Comparison of ENCODE assay signal across 1 cellular context in genomic region chr14:75906680-75907280, GRCh38.
TF ChIP-seq lines count a peak whose summit lies in the region.

No MANE protein-coding gene starts in this region.

TF ChIP-seq in Ishikawa, 13 proteins besides CTCF, POLR2A, EP300 and RAD21 (continued from another document):
- no peak for TF ChIP-seq REST (IDR thresholded peaks at IDR 0.05; ENCODE audit: low read depth)
